In genomic region chr9:105864248-105864898, GRCh38 we compare ENCODE assay signal across 15 cellular contexts.
"Had no signal": no experiment of that assay in that cellular context is flagged by ENCODE, and none has a peak within 500 bp of the region (broad histone marks: within the 10 kb centered on the region; RNA-seq: fewer than 3 reads in every experiment).

No MANE protein-coding gene starts in this region.

- H3K36me3 Mint-ChIP-seq: natural killer cell had no signal

- H3K27me3 Mint-ChIP-seq: activated CD8-positive, alpha-beta T cell treated with anti-CD3 and anti-CD28 coated beads for 36 hours; activated naive CD8-positive, alpha-beta T cell treated with anti-CD3 and anti-CD28 coated beads for 36 hours; stimulated activated naive CD8-positive, alpha-beta T cell treated with anti-CD3 and anti-CD28 coated beads, Interleukin-15, Interleukin-2, amounts not matched to agents 100 ng/mL and 50 ng/mL, for 24 hours had no signal

- H3K4me3 ChIP-seq: psoas muscle, right lobe of liver, testis had no signal

- H3K4me3 Mint-ChIP-seq: activated CD8-positive, alpha-beta T cell treated with anti-CD3 and anti-CD28 coated beads for 36 hours; activated naive CD8-positive, alpha-beta T cell treated with anti-CD3 and anti-CD28 coated beads for 36 hours; activated T-cell treated with anti-CD3 and anti-CD28 coated beads, Interleukin-2, amount 50 U/mL, for 72 hours; natural killer cell; stimulated activated naive CD8-positive, alpha-beta T cell treated with anti-CD3 and anti-CD28 coated beads, Interleukin-15, Interleukin-2, amounts not matched to agents 100 ng/mL and 50 ng/mL, for 24 hours; T-helper 2 cell treated with Interferon-gamma antibody and Interleukin-4, amounts not matched to agents 5 μg/mL and 100 μg/mL, for 36 hours had no signal

- H3K36me3 ChIP-seq: right lobe of liver had no signal

- DNase-seq: activated CD8-positive, alpha-beta memory T cell treated with anti-CD3 and anti-CD28 coated beads, Interleukin-2, amount 50 U/mL, for 4 hours; activated CD8-positive, alpha-beta T cell treated with anti-CD3 and anti-CD28 coated beads for 36 hours; activated gamma-delta T cell treated with Interleukin-2 at 50 U/mL for 16 hours; activated naive CD8-positive, alpha-beta T cell treated with anti-CD3 and anti-CD28 coated beads for 36 hours; activated T-cell treated with anti-CD3 and anti-CD28 coated beads, Interleukin-2, amount 50 U/mL, for 72 hours; left cardiac atrium; natural killer cell; occipital lobe; psoas muscle; right lobe of liver; stimulated activated CD4-positive, alpha-beta T cell treated with anti-CD3 and anti-CD28 coated beads, Interleukin-2, amount 100 ng/mL, for 24 hours; SW 1271; testis had no signal

- H3K27ac ChIP-seq: psoas muscle, right lobe of liver, testis had no signal

- H3K27me3 ChIP-seq: right lobe of liver, testis had no signal

- ATAC-seq: activated CD8-positive, alpha-beta T cell treated with anti-CD3 and anti-CD28 coated beads for 36 hours; activated T-cell treated with anti-CD3 and anti-CD28 coated beads, Interleukin-2, amount 50 U/mL, for 72 hours; left cardiac atrium; natural killer cell; psoas muscle; right lobe of liver had no signal

- H3K9me3 ChIP-seq: psoas muscle, right lobe of liver, testis had no signal

- H3K27ac Mint-ChIP-seq: activated CD8-positive, alpha-beta T cell treated with anti-CD3 and anti-CD28 coated beads for 36 hours; activated naive CD8-positive, alpha-beta T cell treated with anti-CD3 and anti-CD28 coated beads for 36 hours; activated T-cell treated with anti-CD3 and anti-CD28 coated beads, Interleukin-2, amount 50 U/mL, for 72 hours; natural killer cell; stimulated activated naive CD8-positive, alpha-beta T cell treated with anti-CD3 and anti-CD28 coated beads, Interleukin-15, Interleukin-2, amounts not matched to agents 100 ng/mL and 50 ng/mL, for 24 hours; T-helper 2 cell treated with Interferon-gamma antibody and Interleukin-4, amounts not matched to agents 5 μg/mL and 100 μg/mL, for 36 hours had no signal

- H3K4me1 ChIP-seq: psoas muscle, right lobe of liver, testis had no signal
